Comparison of ENCODE assay signal across 8 cellular contexts in genomic region chr12:56332512-56333196, GRCh38. TPM values are rescaled to one million over a fixed set of nuclear protein-coding genes. Genes with fewer than 3 reads are reported as not detected.
A peak's percentile ranks its signal among the peaks of the same experiment; 100 is the strongest.
DNase-seq lines count a peak whose midpoint lies in the region; ATAC-seq, FAIRE-seq and TF ChIP-seq lines count a peak whose summit lies in the region.

No MANE protein-coding gene starts in this region.

- DNase-seq in activated naive CD4-positive, alpha-beta T cell treated with anti-CD3 and anti-CD28 coated beads for 36 hours, result peak; percentile 12
- no peak for DNase-seq in activated naive CD4-positive, alpha-beta T cell (lab: John Stamatoyannopoulos, UW)
- no peak for DNase-seq in GM12878 (ENCODE audit: low read depth, low spot score)
- DNase-seq in lung (ENCODE audit: low spot score), result no peak
- DNase-seq in type B pancreatic cell (ENCODE audit: extremely low spot score, unreplicated experiment), result no peak
- DNase-seq in activated CD4-positive, CD25-positive, alpha-beta regulatory T cell (lab: John Stamatoyannopoulos, UW), result no peak
- DNase-seq in inferior parietal cortex (ENCODE audit: extremely low spot score), result no peak
- DNase-seq in NCI-H774 (lab: John Stamatoyannopoulos, UW), result no peak

- H3K4me1 Mint-ChIP-seq in activated naive CD4-positive, alpha-beta T cell treated with anti-CD3 and anti-CD28 coated beads for 36 hours (ENCODE audit: low read depth), result peaks cover 32% of the 10 kb centered on the region
- peaks cover 16% of the 10 kb centered on the region for H3K4me1 Mint-ChIP-seq in type B pancreatic cell (ENCODE audit: unreplicated experiment)

- 87% methylated on average over 10 of the region's 11 CpGs for WGBS in GM12878 (ENCODE audit: insufficient coverage, insufficient replicate concordance, low lambda C conversion rate, missing lambda C conversion rate)
- WGBS in lung, 2 donors, result 97% methylated on average over 11 of the region's 11 CpGs

- no peak overlapping the region for H2AFZ ChIP-seq in GM12878 (ENCODE audit: control insufficient read depth, low read depth, low read length)

- H3K9me3 ChIP-seq in GM12878 (replicated peaks; ENCODE audit: control insufficient read depth, insufficient read depth, low read length) (no peaks in the 10 kb centered on the region), lung (ENCODE audit: control insufficient read depth in 2 of 2, insufficient read depth in 1 of 2, low read length in 1 of 2) (no peaks in the 10 kb centered on the region)

- peak overlapping the region; percentile 99 for H3K9ac ChIP-seq in GM12878 (ENCODE audit: control insufficient read depth, insufficient read depth, low read length)

- POLR2A ChIA-PET in GM12878 (lab: Charles Lee), result interaction anchor here (0.5 to 11.4 kb wide), 16 partner anchors 9 to 130 kb away, joined by 3 to 140 read pairs (median 4); partner anchors contain the start of genes ANKRD52, APOF, CNPY2 and STAT2

- H3K27ac ChIP-seq in GM12878 (ENCODE audit: control insufficient read depth, insufficient read depth), result peak overlapping the region; percentile 99
- peak overlapping the region; percentile 92 to 98 for H3K27ac ChIP-seq in lung (ENCODE audit: low read depth in 1 of 2, low read length in 1 of 2)

- no peak for FAIRE-seq in GM12878 (lab: Jason Lieb, UNC)

- TF ChIP-seq EP300 in GM12878 (IDR thresholded peaks at IDR 0.05; ENCODE audit: borderline replicate concordance in 1 of 2, control insufficient read depth in 1 of 2, low read depth in 2 of 2, low read length in 2 of 2), result no peak

- RAD21 ChIA-PET in GM12878 (lab: Charles Lee; ENCODE audit: unreplicated experiment), result interaction anchor here (0.5 to 2.2 kb wide), 8 partner anchors 17 to 131 kb away, joined by 3 to 18 read pairs (median 4); partner anchors contain the start of genes APOF, CNPY2, STAT2 and TIMELESS

- SMC1A ChIA-PET in GM12878 (lab: Charles Lee; ENCODE audit: uncharacterized antibody, unreplicated experiment), result interaction anchor here (0.6 to 1.9 kb wide), 12 partner anchors 8 to 1033 kb away, joined by 3 to 10 read pairs (median 3); partner anchors contain the start of gene STAT2

- H3K36me3 Mint-ChIP-seq in activated naive CD4-positive, alpha-beta T cell treated with anti-CD3 and anti-CD28 coated beads for 36 hours (ENCODE audit: low read depth), result peaks cover 4% of the 10 kb centered on the region
- H3K36me3 Mint-ChIP-seq in type B pancreatic cell, result peaks cover 7% of the 10 kb centered on the region

- in situ Hi-C loops in GM12878 (cut with MboI), result no loop called here

- peak overlapping the region; percentile 97 for H3K4me3 Mint-ChIP-seq in activated naive CD4-positive, alpha-beta T cell treated with anti-CD3 and anti-CD28 coated beads for 36 hours
- H3K4me3 Mint-ChIP-seq in type B pancreatic cell, result peak overlapping the region; percentile 97

- TF ChIP-seq CTCF in GM12878 (IDR thresholded peaks at IDR 0.05 in 2 of 3, conservative IDR thresholded peaks at IDR 0.05 in 1 of 3; ENCODE audit: control insufficient read depth in 2 of 3, extremely low read depth in 1 of 3, insufficient read depth in 1 of 3, low read depth in 3 of 3, low read length in 3 of 3) (no peak), lung (IDR thresholded peaks at IDR 0.05; ENCODE audit: control extremely low read depth, extremely low read depth) (no peak), type B pancreatic cell (conservative IDR thresholded peaks at IDR 0.05) (no peak)

- peak overlapping the region; percentile 100 for H3K27ac Mint-ChIP-seq in activated naive CD4-positive, alpha-beta T cell treated with anti-CD3 and anti-CD28 coated beads for 36 hours
- H3K27ac Mint-ChIP-seq in type B pancreatic cell, result peak overlapping the region; percentile 98

- TF ChIP-seq POLR2A in GM12878 (IDR thresholded peaks at IDR 0.05; ENCODE audit: low read depth, low read length), result no peak

- H3K27me3 ChIP-seq in GM12878 (replicated peaks in 1 of 2; ENCODE audit: control insufficient read depth in 2 of 2, insufficient read depth in 2 of 2, low read length in 1 of 2) (no peaks in the 10 kb centered on the region), lung (ENCODE audit: control insufficient read depth, insufficient read depth) (no peaks in the 10 kb centered on the region)

- BruUV-seq in GM12878 (replicated peaks; lab: Mats Ljungman, UMichigan), result no TSS peak

- no peaks in the 10 kb centered on the region for H3K36me3 ChIP-seq in GM12878 (ENCODE audit: control insufficient read depth in 2 of 2, insufficient read depth in 2 of 2, low read length in 1 of 2)
- peaks cover 3 to 6% of the 10 kb centered on the region in 2 donors for H3K36me3 ChIP-seq in lung (ENCODE audit: control insufficient read depth in 2 of 2, insufficient read depth in 2 of 2, low read length in 2 of 2)

- ATAC-seq in GM12878 (peak; percentile 1; the same call in 2 of the 3 replicates), lung (ENCODE audit: insufficient read depth, low FRiP score) (no peak)

- CTCF ChIA-PET in activated naive CD4-positive, alpha-beta T cell treated with anti-CD3 and anti-CD28 coated beads for 36 hours (lab: Charles Lee), result interaction anchor here (1.0 to 4.2 kb wide), 4 partner anchors 9 to 131 kb away, joined by 3 to 18 read pairs (median 6); partner anchors contain the start of gene STAT2
- CTCF ChIA-PET in GM12878 (lab: Yijun Ruan, JAX), result interaction anchor here (0.5 to 1.8 kb wide), 9 partner anchors 17 to 1045 kb away, joined by 3 to 20 read pairs (median 3); partner anchors contain the start of genes CNPY2 and STAT2

- no peak for TF ChIP-seq RAD21 in GM12878 (IDR thresholded peaks at IDR 0.05; ENCODE audit: insufficient read depth, low read depth, low read length)

- peak overlapping the region; percentile 95 for H3K4me3 ChIP-seq in GM12878
- H3K4me3 ChIP-seq in lung, result no peak overlapping the region

- no peaks in the 10 kb centered on the region for H3K27me3 Mint-ChIP-seq in activated naive CD4-positive, alpha-beta T cell treated with anti-CD3 and anti-CD28 coated beads for 36 hours (ENCODE audit: low read depth)
- H3K27me3 Mint-ChIP-seq in type B pancreatic cell, result no peaks in the 10 kb centered on the region

- intact Hi-C loops in activated naive CD4-positive, alpha-beta T cell treated with anti-CD3 and anti-CD28 coated beads for 36 hours (cut with micrococcal nuclease), result loop anchor here (1.0 to 10.0 kb wide), 6 partner anchors 11 to 1348 kb away; partner anchors contain the start of genes DDIT3, MBD6, NEMP1 and RAB5B
- intact Hi-C loops in GM12878 (cut with micrococcal nuclease; ENCODE audit: unreplicated experiment), result loop anchor here (1.0 to 5.0 kb wide), 2 partner anchors 28 to 130 kb away; partner anchors contain the start of gene STAT2

- H3K79me2 ChIP-seq in GM12878 (ENCODE audit: control insufficient read depth, insufficient read depth, low read length), result peaks cover 14% of the 10 kb centered on the region

- peaks cover 16% of the 10 kb centered on the region for H3K4me1 ChIP-seq in GM12878 (ENCODE audit: control insufficient read depth, insufficient read depth, low read length)
- peaks cover 0 to 8% of the 10 kb centered on the region in 2 donors for H3K4me1 ChIP-seq in lung (ENCODE audit: control insufficient read depth in 2 of 2, insufficient read depth in 2 of 2, low read length in 2 of 2)

- no peaks in the 10 kb centered on the region for H3K9me3 Mint-ChIP-seq in activated naive CD4-positive, alpha-beta T cell treated with anti-CD3 and anti-CD28 coated beads for 36 hours
- H3K9me3 Mint-ChIP-seq in type B pancreatic cell, result no peaks in the 10 kb centered on the region

- peak overlapping the region; percentile 94 for H3K4me2 ChIP-seq in GM12878 (ENCODE audit: control insufficient read depth, insufficient read depth)

- no peaks in the 10 kb centered on the region for H4K20me1 ChIP-seq in GM12878 (ENCODE audit: control insufficient read depth, insufficient read depth)

RNA-seq across cellular contexts. Expression of gene PAN2, which starts 1.1 kb away (rescaled TPM):
- total RNA-seq in activated naive CD4-positive, alpha-beta T cell treated with anti-CD3 and anti-CD28 coated beads for 36 hours, result 10 to 100 TPM; 82.7 to 85.4 TPM
- 244 and 269 TPM in 2 replicates for total RNA-seq in GM12878 (2013; cell fraction: nucleolus; rRNA removed)
- total RNA-seq in GM12878 (2014; rRNA removed), result 33.7 and 36.4 TPM in 2 replicates
- total RNA-seq in GM12878 (2014; rRNA removed; fragmentation: Illumina TruSeq; extraction: Trizol), result 20.2 and 22.3 TPM in 2 replicates
- total RNA-seq in GM12878 (2021), result 41.2 and 41.7 TPM in 2 replicates
- polyA plus RNA-seq in GM12878 (2011; ENCODE audit: low read depth), result 51.4 TPM
- 61.8 and 64.5 TPM in 2 replicates for polyA plus RNA-seq in GM12878 (2011; rRNA removed)
- 37.7 and 38.3 TPM in 2 replicates for polyA plus RNA-seq in GM12878 (2011; cell fraction: cytosol; rRNA removed)
- 574 and 803 TPM in 2 replicates for polyA plus RNA-seq in GM12878 (2011; cell fraction: nucleus; rRNA removed)
- polyA plus RNA-seq in GM12878 (2012), result 60.8 and 71.0 TPM in 2 replicates
- 37.0 and 46.7 TPM in 2 replicates for polyA plus RNA-seq in GM12878 (2014; fragmentation: Illumina TruSeq; extraction: Trizol)
- 10 to 100 TPM; 14.4 to 14.5 TPM for polyA plus RNA-seq in GM12878 (2014; fragmentation: Nextera tagmentation; extraction: Ambion mirVana)
- 41.5 and 42.4 TPM in 2 replicates for polyA plus RNA-seq in GM12878 (2014; rRNA removed)
- polyA plus RNA-seq in GM12878 (2016; fragmentation: Nextera tagmentation; extraction: Ambion mirVana), result 10 to 100 TPM; 25.9 to 33.4 TPM
- polyA minus RNA-seq in GM12878 (2011; rRNA and poly(A)+ RNA removed), result 40.8 and 56.2 TPM in 2 replicates
- 11.8 and 12.9 TPM in 2 replicates for polyA minus RNA-seq in GM12878 (2011; cell fraction: cytosol; rRNA and poly(A)+ RNA removed)
- polyA minus RNA-seq in GM12878 (2011; cell fraction: nucleus; rRNA and poly(A)+ RNA removed), result 95.8 and 97.1 TPM in 2 replicates
- 10 to 100 TPM; 61.4 to 68.2 TPM for total RNA-seq in lung
- 10 to 100 TPM; 22.4 to 43.0 TPM for polyA plus RNA-seq in lung
- total RNA-seq in type B pancreatic cell (ENCODE audit: low replicate concordance), result 58.3 and 77.5 TPM in 2 replicates

RNA-seq across cellular contexts. Expression of gene IL23A, which starts 6.0 kb away (rescaled TPM):
- 10 to 100 TPM in 1 of 2 experiments, 1 to 10 TPM in 1; 9.0 to 12.6 TPM for total RNA-seq in activated naive CD4-positive, alpha-beta T cell treated with anti-CD3 and anti-CD28 coated beads for 36 hours
- total RNA-seq in GM12878 (2013; cell fraction: nucleolus; rRNA removed), result 2.9 and 3.3 TPM in 2 replicates
- total RNA-seq in GM12878 (2014; rRNA removed), result 4.2 and 5.7 TPM in 2 replicates
- 4.7 and 5.6 TPM in 2 replicates for total RNA-seq in GM12878 (2014; rRNA removed; fragmentation: Illumina TruSeq; extraction: Trizol)
- 4.3 and 4.7 TPM in 2 replicates for total RNA-seq in GM12878 (2021)
- polyA plus RNA-seq in GM12878 (2011; ENCODE audit: low read depth), result 5.7 TPM
- polyA plus RNA-seq in GM12878 (2011; rRNA removed), result 3.3 and 4.0 TPM in 2 replicates
- polyA plus RNA-seq in GM12878 (2011; cell fraction: cytosol; rRNA removed), result 3.0 and 3.3 TPM in 2 replicates
- 2.2 and 3.0 TPM in 2 replicates for polyA plus RNA-seq in GM12878 (2011; cell fraction: nucleus; rRNA removed)
- 6.0 and 6.3 TPM in 2 replicates for polyA plus RNA-seq in GM12878 (2012)
- polyA plus RNA-seq in GM12878 (2014; fragmentation: Illumina TruSeq; extraction: Trizol), result 1.6 and 5.7 TPM in 2 replicates
- 10 to 100 TPM in 1 of 2 experiments, 1 to 10 TPM in 1; 7.7 to 11.1 TPM for polyA plus RNA-seq in GM12878 (2014; fragmentation: Nextera tagmentation; extraction: Ambion mirVana)
- polyA plus RNA-seq in GM12878 (2014; rRNA removed), result 9.9 and 10.8 TPM in 2 replicates
- 1 to 10 TPM; 4.4 to 5.6 TPM for polyA plus RNA-seq in GM12878 (2016; fragmentation: Nextera tagmentation; extraction: Ambion mirVana)
- 1.3 TPM in 1 of 2 replicates, not detected in the other for polyA minus RNA-seq in GM12878 (2011; rRNA and poly(A)+ RNA removed)
- 0.94 and 1.2 TPM in 2 replicates for polyA minus RNA-seq in GM12878 (2011; cell fraction: cytosol; rRNA and poly(A)+ RNA removed)
- 0.48 and 2.1 TPM in 2 replicates for polyA minus RNA-seq in GM12878 (2011; cell fraction: nucleus; rRNA and poly(A)+ RNA removed)
- under 1 TPM; 0.34 to 0.77 TPM for total RNA-seq in lung
- polyA plus RNA-seq in lung, result 1 to 10 TPM in 1 of 2 donors, under 1 TPM in 1; 0.43 to 4.0 TPM
- total RNA-seq in type B pancreatic cell (ENCODE audit: low replicate concordance), result 0.48 and 1.3 TPM in 2 replicates

RNA-seq across cellular contexts. Expression of gene CNPY2, which starts 16.9 kb away (rescaled TPM):
- total RNA-seq in activated naive CD4-positive, alpha-beta T cell treated with anti-CD3 and anti-CD28 coated beads for 36 hours, result 10 to 100 TPM; 47.5 to 57.3 TPM
- total RNA-seq in GM12878 (2013; cell fraction: nucleolus; rRNA removed), result 80.3 and 84.0 TPM in 2 replicates
- total RNA-seq in GM12878 (2014; rRNA removed) (68.2 and 70.2 TPM in 2 replicates), GM12878 (2014; rRNA removed; fragmentation: Illumina TruSeq; extraction: Trizol) (63.9 and 73.6 TPM in 2 replicates), GM12878 (2021) (75.0 and 93.7 TPM in 2 replicates), lung (100 to 1,000 TPM in 1 of 2 donors, 10 to 100 TPM in 1; 38.8 to 125 TPM), type B pancreatic cell (ENCODE audit: low replicate concordance) (194 and 217 TPM in 2 replicates)
- polyA plus RNA-seq in GM12878 (2011; ENCODE audit: low read depth), result 70.9 TPM
- polyA plus RNA-seq in GM12878 (2011; rRNA removed) (125 and 131 TPM in 2 replicates), GM12878 (2014; fragmentation: Illumina TruSeq; extraction: Trizol) (77.7 and 81.8 TPM in 2 replicates), GM12878 (2014; fragmentation: Nextera tagmentation; extraction: Ambion mirVana) (10 to 100 TPM; 25.0 to 50.3 TPM), GM12878 (2014; rRNA removed) (91.8 and 101 TPM in 2 replicates), GM12878 (2016; fragmentation: Nextera tagmentation; extraction: Ambion mirVana) (100 to 1,000 TPM; 264 to 276 TPM), lung (100 to 1,000 TPM; 128 to 153 TPM)
- 102 and 103 TPM in 2 replicates for polyA plus RNA-seq in GM12878 (2011; cell fraction: cytosol; rRNA removed)
- polyA plus RNA-seq in GM12878 (2011; cell fraction: nucleus; rRNA removed), result 60.1 and 60.3 TPM in 2 replicates
- 69.2 and 98.1 TPM in 2 replicates for polyA plus RNA-seq in GM12878 (2012)
- 59.5 and 97.1 TPM in 2 replicates for polyA minus RNA-seq in GM12878 (2011; rRNA and poly(A)+ RNA removed)
- polyA minus RNA-seq in GM12878 (2011; cell fraction: cytosol; rRNA and poly(A)+ RNA removed), result 16.9 and 22.7 TPM in 2 replicates
- polyA minus RNA-seq in GM12878 (2011; cell fraction: nucleus; rRNA and poly(A)+ RNA removed), result 19.9 and 26.8 TPM in 2 replicates

RNA-seq across cellular contexts. Expression of gene STAT2, which starts 27.3 kb away (rescaled TPM):
- 100 to 1,000 TPM; 109 to 119 TPM for total RNA-seq in activated naive CD4-positive, alpha-beta T cell treated with anti-CD3 and anti-CD28 coated beads for 36 hours
- 263 and 291 TPM in 2 replicates for total RNA-seq in GM12878 (2013; cell fraction: nucleolus; rRNA removed)
- total RNA-seq in GM12878 (2014; rRNA removed) (101 and 114 TPM in 2 replicates), GM12878 (2014; rRNA removed; fragmentation: Illumina TruSeq; extraction: Trizol) (66.4 and 69.3 TPM in 2 replicates), GM12878 (2021) (93.7 and 97.9 TPM in 2 replicates), lung (100 to 1,000 TPM; 139 to 218 TPM), type B pancreatic cell (ENCODE audit: low replicate concordance) (132 and 139 TPM in 2 replicates)
- 152 TPM for polyA plus RNA-seq in GM12878 (2011; ENCODE audit: low read depth)
- polyA plus RNA-seq in GM12878 (2011; rRNA removed) (91.5 and 106 TPM in 2 replicates), GM12878 (2014; fragmentation: Illumina TruSeq; extraction: Trizol) (74.9 and 91.9 TPM in 2 replicates), GM12878 (2014; fragmentation: Nextera tagmentation; extraction: Ambion mirVana) (10 to 100 TPM; 16.9 to 23.5 TPM), GM12878 (2014; rRNA removed) (90.4 and 94.4 TPM in 2 replicates), GM12878 (2016; fragmentation: Nextera tagmentation; extraction: Ambion mirVana) (10 to 100 TPM; 76.5 to 79.2 TPM), lung (10 to 100 TPM; 64.8 to 67.2 TPM)
- polyA plus RNA-seq in GM12878 (2011; cell fraction: cytosol; rRNA removed), result 79.2 and 117 TPM in 2 replicates
- polyA plus RNA-seq in GM12878 (2011; cell fraction: nucleus; rRNA removed), result 273 and 284 TPM in 2 replicates
- polyA plus RNA-seq in GM12878 (2012), result 89.4 and 93.7 TPM in 2 replicates
- polyA minus RNA-seq in GM12878 (2011; rRNA and poly(A)+ RNA removed), result 144 and 156 TPM in 2 replicates
- 46.2 and 48.0 TPM in 2 replicates for polyA minus RNA-seq in GM12878 (2011; cell fraction: cytosol; rRNA and poly(A)+ RNA removed)
- polyA minus RNA-seq in GM12878 (2011; cell fraction: nucleus; rRNA and poly(A)+ RNA removed), result 141 and 174 TPM in 2 replicates

RNA-seq across cellular contexts. Expression of gene APOF, which starts 30.0 kb away (rescaled TPM):
- not detected for total RNA-seq in activated naive CD4-positive, alpha-beta T cell treated with anti-CD3 and anti-CD28 coated beads for 36 hours
- not detected in 2 replicates for total RNA-seq in GM12878 (2013; cell fraction: nucleolus; rRNA removed)
- total RNA-seq in GM12878 (2014; rRNA removed) (0.11 TPM in 1 of 2 replicates, not detected in the other), GM12878 (2014; rRNA removed; fragmentation: Illumina TruSeq; extraction: Trizol) (not detected in 2 replicates), GM12878 (2021) (not detected in 2 replicates), lung (under 1 TPM in 1 of 2 donors, not detected in 1; 0.12 TPM), type B pancreatic cell (ENCODE audit: low replicate concordance) (not detected in 2 replicates)
- polyA plus RNA-seq in GM12878 (2011; ENCODE audit: low read depth), result not detected
- polyA plus RNA-seq in GM12878 (2011; rRNA removed) (not detected in 2 replicates), GM12878 (2014; fragmentation: Illumina TruSeq; extraction: Trizol) (0.04 TPM in 1 of 2 replicates, not detected in the other), GM12878 (2014; fragmentation: Nextera tagmentation; extraction: Ambion mirVana) (under 1 TPM; 0.13 to 0.19 TPM), GM12878 (2014; rRNA removed) (0.05 TPM in 1 of 2 replicates, not detected in the other), GM12878 (2016; fragmentation: Nextera tagmentation; extraction: Ambion mirVana) (not detected), lung (not detected)
- not detected in 2 replicates for polyA plus RNA-seq in GM12878 (2011; cell fraction: cytosol; rRNA removed)
- polyA plus RNA-seq in GM12878 (2011; cell fraction: nucleus; rRNA removed), result not detected in 2 replicates
- polyA plus RNA-seq in GM12878 (2012), result 0.06 and 0.12 TPM in 2 replicates
- polyA minus RNA-seq in GM12878 (2011; rRNA and poly(A)+ RNA removed), result not detected in 2 replicates
- polyA minus RNA-seq in GM12878 (2011; cell fraction: cytosol; rRNA and poly(A)+ RNA removed), result not detected in 2 replicates
- polyA minus RNA-seq in GM12878 (2011; cell fraction: nucleus; rRNA and poly(A)+ RNA removed), result not detected in 2 replicates
